1 cellular context compared by ENCODE assay signal in genomic region chr17:44775136-44775837, GRCh38.
TF ChIP-seq lines count a peak whose summit lies in the region.

No MANE protein-coding gene starts in this region.

TF ChIP-seq in K562, 482 proteins besides CTCF, POLR2A, EP300 and RAD21 (continued from another document and continues in another):
- TF ChIP-seq CHD7 (IDR thresholded peaks at IDR 0.05; ENCODE audit: low read depth, low read length) (no peak), MECOM (CRISPR knock-in tag; IDR thresholded peaks at IDR 0.05) (0 out of 2 replicates have a peak, but pooled peaks have one; percentile 9), JUN (IDR thresholded peaks at IDR 0.05; ENCODE audit: borderline replicate concordance, low read depth, low read length) (no peak), JUN (CRISPR knock-in tag; IDR thresholded peaks at IDR 0.05; ENCODE audit: borderline replicate concordance) (0 out of 2 replicates have a peak, but pooled peaks have one; percentile 70), DPF2 (IDR thresholded peaks at IDR 0.05) (no peak), ZNF764 (CRISPR knock-in tag; IDR thresholded peaks at IDR 0.05; ENCODE audit: low read depth) (no peak), LARP7 (IDR thresholded peaks at IDR 0.05) (no peak), ZNF696 (CRISPR knock-in tag; conservative IDR thresholded peaks at IDR 0.05) (no peak), MYC (IDR thresholded peaks at IDR 0.05; ENCODE audit: low read depth, low read length) (peak; percentile 71), MYC (CRISPR knock-in tag; IDR thresholded peaks at IDR 0.05; ENCODE audit: borderline replicate concordance, low read depth) (peak; percentile 37; the same call in 1 of the 2 replicates), SMARCE1 (IDR thresholded peaks at IDR 0.05) (no peak), XRCC5 (IDR thresholded peaks at IDR 0.05; ENCODE audit: low read depth, low read length) (no peak), FOXO4 (CRISPR knock-in tag; IDR thresholded peaks at IDR 0.05) (no peak), HDGF (IDR thresholded peaks at IDR 0.05) (peak; percentile 94), RB1 (IDR thresholded peaks at IDR 0.05; ENCODE audit: low read depth) (peak; percentile 8; the same call in 1 of the 2 replicates), BMI1 (IDR thresholded peaks at IDR 0.05; ENCODE audit: low read length) (no peak), TFE3 (CRISPR knock-in tag; IDR thresholded peaks at IDR 0.05) (no peak), BCOR (IDR thresholded peaks at IDR 0.05) (0 out of 2 replicates have a peak, but pooled peaks have one; percentile 3), FOS (IDR thresholded peaks at IDR 0.05; ENCODE audit: extremely low read depth, insufficient read length) (peak; percentile 2), GMEB1 (CRISPR knock-in tag; IDR thresholded peaks at IDR 0.05) (no peak), TGIF2 (CRISPR knock-in tag; IDR thresholded peaks at IDR 0.05) (no peak), ARNT (IDR thresholded peaks at IDR 0.05) (no peak), CGGBP1 (CRISPR knock-in tag; IDR thresholded peaks at IDR 0.05) (no peak), ZNF184 (CRISPR knock-in tag; IDR thresholded peaks at IDR 0.05) (no peak), FOXK1 (CRISPR knock-in tag; IDR thresholded peaks at IDR 0.05; ENCODE audit: borderline replicate concordance) (no peak; the same call in 1 of the 2 replicates), MAFG (tag; conservative IDR thresholded peaks at IDR 0.05) (no peak), HDAC6 (IDR thresholded peaks at IDR 0.05; ENCODE audit: low read depth, low read length) (no peak), TAL1 (IDR thresholded peaks at IDR 0.05) (no peak), ZNF143 (CRISPR knock-in tag; IDR thresholded peaks at IDR 0.05) (no peak), DDX20 (tag; IDR thresholded peaks at IDR 0.05; ENCODE audit: low read depth) (no peak), MAX (CRISPR knock-in tag; IDR thresholded peaks at IDR 0.05) (peak; percentile 91), ZNF57 (CRISPR knock-in tag; IDR thresholded peaks at IDR 0.05) (no peak), NR3C1 (CRISPR knock-in tag; IDR thresholded peaks at IDR 0.05) (peak; percentile 74; the same call in 1 of the 2 replicates), MLX (CRISPR knock-in tag; conservative IDR thresholded peaks at IDR 0.05) (no peak), POLR2B (IDR thresholded peaks at IDR 0.05; ENCODE audit: low read depth, partially characterized antibody) (no peak), CCNT2 (IDR thresholded peaks at IDR 0.05; ENCODE audit: borderline replicate concordance, extremely low read depth, insufficient read length, low read depth, low read length) (peak; percentile 39), HNRNPH1 (optimal IDR thresholded peaks at IDR 0.05; ENCODE audit: low read depth, low read length) (no peak), MYNN (IDR thresholded peaks at IDR 0.05) (no peak), MYNN (CRISPR knock-in tag; IDR thresholded peaks at IDR 0.05) (no peak), ZBED1 (IDR thresholded peaks at IDR 0.05) (peak; percentile 14; the same call in 1 of the 2 replicates), KDM1A (IDR thresholded peaks at IDR 0.05) (no peak)
- TF ChIP-seq, protein P1, sequence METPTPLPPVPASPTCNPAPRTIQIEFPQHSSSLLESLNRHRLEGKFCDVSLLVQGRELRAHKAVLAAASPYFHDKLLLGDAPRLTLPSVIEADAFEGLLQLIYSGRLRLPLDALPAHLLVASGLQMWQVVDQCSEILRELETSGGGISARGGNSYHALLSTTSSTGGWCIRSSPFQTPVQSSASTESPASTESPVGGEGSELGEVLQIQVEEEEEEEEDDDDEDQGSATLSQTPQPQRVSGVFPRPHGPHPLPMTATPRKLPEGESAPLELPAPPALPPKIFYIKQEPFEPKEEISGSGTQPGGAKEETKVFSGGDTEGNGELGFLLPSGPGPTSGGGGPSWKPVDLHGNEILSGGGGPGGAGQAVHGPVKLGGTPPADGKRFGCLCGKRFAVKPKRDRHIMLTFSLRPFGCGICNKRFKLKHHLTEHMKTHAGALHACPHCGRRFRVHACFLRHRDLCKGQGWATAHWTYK (CRISPR knock-in tag; IDR thresholded peaks at IDR 0.05) = no peak
- TF ChIP-seq, protein P2, sequence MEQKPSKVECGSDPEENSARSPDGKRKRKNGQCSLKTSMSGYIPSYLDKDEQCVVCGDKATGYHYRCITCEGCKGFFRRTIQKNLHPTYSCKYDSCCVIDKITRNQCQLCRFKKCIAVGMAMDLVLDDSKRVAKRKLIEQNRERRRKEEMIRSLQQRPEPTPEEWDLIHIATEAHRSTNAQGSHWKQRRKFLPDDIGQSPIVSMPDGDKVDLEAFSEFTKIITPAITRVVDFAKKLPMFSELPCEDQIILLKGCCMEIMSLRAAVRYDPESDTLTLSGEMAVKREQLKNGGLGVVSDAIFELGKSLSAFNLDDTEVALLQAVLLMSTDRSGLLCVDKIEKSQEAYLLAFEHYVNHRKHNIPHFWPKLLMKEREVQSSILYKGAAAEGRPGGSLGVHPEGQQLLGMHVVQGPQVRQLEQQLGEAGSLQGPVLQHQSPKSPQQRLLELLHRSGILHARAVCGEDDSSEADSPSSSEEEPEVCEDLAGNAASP (IDR thresholded peaks at IDR 0.05) = no peak
